ENCODE assay signal across 18 cellular contexts in the genomic region with DNA sequence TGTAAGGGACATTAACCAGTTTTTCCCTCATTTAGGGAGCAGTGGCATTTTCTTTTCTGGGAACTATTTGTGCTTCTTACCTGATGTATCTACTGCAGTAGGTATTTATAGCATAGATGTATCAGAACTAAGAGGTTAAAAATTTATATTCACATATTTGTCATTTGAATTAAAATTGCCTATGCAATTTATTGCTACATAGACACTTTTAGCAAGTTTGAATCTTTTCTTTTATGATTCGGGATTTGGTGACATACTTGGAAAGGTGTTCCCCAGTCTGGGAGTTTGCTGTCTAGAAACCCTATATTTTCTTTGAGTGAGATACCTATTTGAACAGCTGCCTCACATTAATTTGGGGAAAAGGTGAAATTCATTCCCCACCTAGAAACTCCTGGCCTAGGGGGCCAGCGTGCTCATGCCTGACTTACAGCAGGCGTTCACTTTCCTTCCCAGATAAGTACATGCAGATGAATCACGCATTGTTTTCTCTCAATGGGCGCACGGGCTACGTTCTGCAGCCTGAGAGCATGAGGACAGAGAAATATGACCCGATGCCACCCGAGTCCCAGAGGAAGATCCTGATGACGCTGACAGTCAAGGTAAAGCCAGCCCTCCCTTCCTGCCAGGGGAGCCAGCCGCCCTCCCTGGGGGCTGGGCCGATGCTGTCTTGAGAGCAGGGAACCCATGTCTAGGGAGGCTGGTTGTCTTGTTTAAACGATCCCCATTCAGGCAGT.
A peak's percentile ranks its signal among the peaks of the same experiment; 100 is the strongest.
DNase-seq lines count a peak whose midpoint lies in the region; ATAC-seq lines count a peak whose summit lies in the region.
"Had no signal": no experiment of that assay in that cellular context is flagged by ENCODE, and none has a peak within 500 bp of the region (broad histone marks: within the 10 kb centered on the region; RNA-seq: fewer than 3 reads in every experiment).

No MANE protein-coding gene starts in this region.

- no peak overlapping the region for H3K4me3 Mint-ChIP-seq in activated T-cell treated with anti-CD3 and anti-CD28 coated beads, Interleukin-2, amount 50 U/mL, for 4 hours
- H3K4me3 Mint-ChIP-seq: CD4-positive, CD25-positive, alpha-beta regulatory T cell; stimulated activated naive CD8-positive, alpha-beta T cell treated with anti-CD3 and anti-CD28 coated beads, Interleukin-15, amount 100 ng/mL, for 72 hours had no signal

- WGBS in neuronal stem cell (ENCODE audit: extremely low coverage in 2 of 2, insufficient read length in 2 of 2, insufficient replicate concordance in 1 of 2), 2 donors = no CpG with 5 or more reads among the region's 13 CpGs

- H3K4me1 ChIP-seq in neuronal stem cell (ENCODE audit: control insufficient read depth in 2 of 2, insufficient read depth in 1 of 2, low read depth in 1 of 2, low read length in 2 of 2) = peaks cover 7 to 18% of the 10 kb centered on the region in 2 donors

- H3K27ac ChIP-seq in neuronal stem cell (replicated peaks; ENCODE audit: low read length) = no peak overlapping the region
- H3K27ac ChIP-seq: heart right ventricle had no signal

- H3K4ac ChIP-seq in neuronal stem cell (ENCODE audit: low read length) = no peak overlapping the region

- H3K18ac ChIP-seq in neuronal stem cell (ENCODE audit: low read length) = no peak overlapping the region

- no peaks in the 10 kb centered on the region for H3K36me3 ChIP-seq in neuronal stem cell (replicated peaks in 1 of 2; ENCODE audit: control insufficient read depth in 2 of 2, insufficient read depth in 2 of 2, low read length in 2 of 2)

- no peak overlapping the region for H2AFZ ChIP-seq in neuronal stem cell (ENCODE audit: low read length)

- no peak overlapping the region for H3K14ac ChIP-seq in neuronal stem cell (ENCODE audit: low read length)

- peak overlapping the region; percentile 39 for H2AK5ac ChIP-seq in neuronal stem cell (ENCODE audit: low read depth, low read length)

- H4K8ac ChIP-seq in neuronal stem cell (ENCODE audit: low read depth, low read length) = no peak overlapping the region

- no peak overlapping the region for H2BK5ac ChIP-seq in neuronal stem cell (ENCODE audit: low read length)

- peak; percentile 72 for ATAC-seq in esophagus mucosa
- ATAC-seq in activated T-cell treated with anti-CD3 and anti-CD28 coated beads, Interleukin-2, amount 50 U/mL, for 4 hours = no peak
- ATAC-seq: left lobe of liver; stimulated activated naive CD8-positive, alpha-beta T cell treated with anti-CD3 and anti-CD28 coated beads, Interleukin-15, amount 100 ng/mL, for 72 hours had no signal

- no peaks in the 10 kb centered on the region for H3K4me1 Mint-ChIP-seq in activated T-cell treated with anti-CD3 and anti-CD28 coated beads, Interleukin-2, amount 50 U/mL, for 4 hours (ENCODE audit: low read depth)
- H3K4me1 Mint-ChIP-seq: CD4-positive, CD25-positive, alpha-beta regulatory T cell; stimulated activated naive CD8-positive, alpha-beta T cell treated with anti-CD3 and anti-CD28 coated beads, Interleukin-15, amount 100 ng/mL, for 72 hours had no signal

- peaks cover 0 to 7% (median 0%) of the 10 kb centered on the region in 3 experiments for H3K27me3 ChIP-seq in neuronal stem cell (ENCODE audit: control insufficient read depth in 3 of 3, insufficient read depth in 3 of 3, low read depth in 1 of 3, low read length in 3 of 3)

- H4K91ac ChIP-seq in neuronal stem cell (ENCODE audit: low read depth, low read length, poor library complexity) = no peak overlapping the region

- no peak overlapping the region for H3K9ac ChIP-seq in neuronal stem cell (ENCODE audit: low read depth, low read length, poor library complexity)

- no peaks in the 10 kb centered on the region for H3K9me3 Mint-ChIP-seq in activated T-cell treated with anti-CD3 and anti-CD28 coated beads, Interleukin-2, amount 50 U/mL, for 4 hours
- H3K9me3 Mint-ChIP-seq: CD4-positive, CD25-positive, alpha-beta regulatory T cell; stimulated activated naive CD8-positive, alpha-beta T cell treated with anti-CD3 and anti-CD28 coated beads, Interleukin-15, amount 100 ng/mL, for 72 hours had no signal

- peak overlapping the region; percentile 31 for H3K23ac ChIP-seq in neuronal stem cell (ENCODE audit: low read depth, low read length, poor library complexity)

- H3K4me3 ChIP-seq in neuronal stem cell (ENCODE audit: low read length in 2 of 2) = no peak overlapping the region
- H3K4me3 ChIP-seq: heart right ventricle had no signal

- no peak overlapping the region for H3K4me2 ChIP-seq in neuronal stem cell (ENCODE audit: insufficient read depth, low read length, poor library complexity, severe bottlenecking)

- no peak overlapping the region for H2BK12ac ChIP-seq in neuronal stem cell (ENCODE audit: low read length)

- H3K79me1 ChIP-seq in neuronal stem cell (ENCODE audit: low read depth, low read length) = no peaks in the 10 kb centered on the region

- DNase-seq in HT1080 (ENCODE audit: low read depth) (peak; percentile 68), NCI-H2171 treated with DMSO at 0.1 percent for 48 hours (lab: John Stamatoyannopoulos, UW) (peak; percentile 58), neuronal stem cell (ENCODE audit: low spot score) (no peak), OCI-M2 (lab: John Stamatoyannopoulos, UW; ENCODE audit: unreplicated experiment) (no peak)
- DNase-seq in activated T-cell treated with anti-CD3 and anti-CD28 coated beads, Interleukin-2, amount 50 U/mL, for 4 hours = no peak
- no peak for DNase-seq in stimulated activated CD4-positive, alpha-beta T cell treated with anti-CD3 and anti-CD28 coated beads, Interleukin-2, amount 100 ng/mL, for 48 hours
- DNase-seq: activated CD4-positive, alpha-beta T cell treated with anti-CD3 and anti-CD28 coated beads for 4 hours; activated T-cell treated with anti-CD3 and anti-CD28 coated beads, Interleukin-2, amount 50 U/mL, for 48 hours; CD4-positive, CD25-positive, alpha-beta regulatory T cell; erythroblast; GDM1; heart right ventricle; Karpas-422; NCI-H446 treated with DMSO at 0.1 percent for 48 hours; stimulated activated naive CD8-positive, alpha-beta T cell treated with anti-CD3 and anti-CD28 coated beads, Interleukin-15, amount 100 ng/mL, for 72 hours; T-helper 1 cell had no signal

- no peak overlapping the region for H2BK120ac ChIP-seq in neuronal stem cell (ENCODE audit: low read depth, low read length)

- no peaks in the 10 kb centered on the region for H3K9me3 ChIP-seq in neuronal stem cell (replicated peaks in 1 of 2; ENCODE audit: control insufficient read depth in 2 of 2, insufficient read depth in 1 of 2, low read depth in 1 of 2, low read length in 2 of 2)
- H3K9me3 ChIP-seq: heart right ventricle had no signal

- H3K36me3 Mint-ChIP-seq in activated T-cell treated with anti-CD3 and anti-CD28 coated beads, Interleukin-2, amount 50 U/mL, for 4 hours (ENCODE audit: insufficient read depth) = no peaks in the 10 kb centered on the region
- H3K36me3 Mint-ChIP-seq: CD4-positive, CD25-positive, alpha-beta regulatory T cell had no signal

- H2BK15ac ChIP-seq in neuronal stem cell (ENCODE audit: low read length) = no peak overlapping the region

- H3K27me3 Mint-ChIP-seq in activated T-cell treated with anti-CD3 and anti-CD28 coated beads, Interleukin-2, amount 50 U/mL, for 4 hours (ENCODE audit: low read depth) = no peaks in the 10 kb centered on the region
- H3K27me3 Mint-ChIP-seq: stimulated activated naive CD8-positive, alpha-beta T cell treated with anti-CD3 and anti-CD28 coated beads, Interleukin-15, amount 100 ng/mL, for 72 hours had no signal

Comparison
In these comparisons a context has a peak if more than half of its experiments do, and no peak if none do; other contexts are left out.
1. DNase-seq: peak in HT1080 (single experiment) and NCI-H2171 treated with DMSO at 0.1 percent for 48 hours (single experiment); none in neuronal stem cell (single experiment), activated T-cell treated with anti-CD3 and anti-CD28 coated beads, Interleukin-2, amount 50 U/mL, for 4 hours (single experiment), OCI-M2 (single experiment) and stimulated activated CD4-positive, alpha-beta T cell treated with anti-CD3 and anti-CD28 coated beads, Interleukin-2, amount 100 ng/mL, for 48 hours (0 of 2).